Comparison of ENCODE assay signal across 1 cellular context in the genomic region with DNA sequence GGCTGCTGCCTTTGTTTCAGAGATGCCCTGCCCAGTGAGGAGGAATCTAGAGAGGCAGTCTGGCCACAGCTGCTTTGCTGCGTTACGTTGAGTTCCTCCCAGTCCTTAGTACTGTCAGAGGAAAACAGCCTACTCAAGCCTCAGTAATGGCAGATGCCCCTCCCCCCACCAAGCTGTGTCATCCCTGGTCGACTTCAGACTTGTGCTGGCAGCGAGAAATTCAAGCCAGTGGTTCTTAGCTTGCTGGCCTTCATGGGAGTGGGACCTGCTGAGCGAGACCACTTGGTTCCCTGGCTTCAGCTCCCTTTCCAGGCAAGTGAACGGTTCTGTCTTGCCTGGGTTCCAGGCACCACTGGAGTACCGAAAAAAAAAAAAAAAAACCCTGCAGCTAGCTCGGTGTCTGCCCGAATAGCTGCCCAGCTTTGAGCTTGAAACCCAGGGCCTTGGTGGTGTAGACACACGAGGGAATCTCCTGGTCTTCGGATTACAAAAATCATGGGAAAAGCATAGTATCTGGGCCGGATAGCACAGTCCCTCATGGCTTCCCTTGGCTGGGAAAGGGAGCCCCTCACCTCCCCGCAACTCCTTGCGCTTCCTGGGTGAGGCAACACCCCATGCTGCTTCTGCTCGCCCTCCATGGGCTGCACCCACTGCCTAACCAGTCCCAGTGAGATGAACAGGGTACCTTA.
TF ChIP-seq lines count a peak whose summit lies in the region.

No MANE protein-coding gene starts in this region.

TF ChIP-seq in K562, 482 proteins besides CTCF, POLR2A, EP300 and RAD21 (continued from another document and continues in another):
- TF ChIP-seq TAF1 (IDR thresholded peaks at IDR 0.05; ENCODE audit: control insufficient read depth, extremely low read depth, insufficient read depth, low read length, severe bottlenecking) (peak; percentile 52), RFX5 (IDR thresholded peaks at IDR 0.05; ENCODE audit: low read depth, low read length) (no peak), RBFOX2 (IDR thresholded peaks at IDR 0.05; ENCODE audit: low read depth, low read length) (peak; percentile 69), MIER1 (IDR thresholded peaks at IDR 0.05; ENCODE audit: low read depth) (no peak), ZNF764 (CRISPR knock-in tag; IDR thresholded peaks at IDR 0.05; ENCODE audit: low read depth) (no peak), KDM2B (CRISPR knock-in tag; IDR thresholded peaks at IDR 0.05) (no peak), RCOR1 (IDR thresholded peaks at IDR 0.05; ENCODE audit: borderline replicate concordance in 1 of 2, low read depth in 2 of 2, low read length in 2 of 2) (peak in 1 of 2 experiments; percentile 53; a peak in 1 of 4 replicates), ZNF696 (CRISPR knock-in tag; conservative IDR thresholded peaks at IDR 0.05) (no peak), ESRRB (CRISPR knock-in tag; IDR thresholded peaks at IDR 0.05; ENCODE audit: borderline replicate concordance) (no peak), TGIF2 (CRISPR knock-in tag; IDR thresholded peaks at IDR 0.05) (no peak), ZBTB8A (IDR thresholded peaks at IDR 0.05; ENCODE audit: partially characterized antibody) (no peak), ZNF444 (CRISPR knock-in tag; IDR thresholded peaks at IDR 0.05) (no peak), HMGN3 (IDR thresholded peaks at IDR 0.05; ENCODE audit: borderline replicate concordance, extremely low read depth, insufficient read length, low read depth, low read length) (no peak), ZNF780A (CRISPR knock-in tag; IDR thresholded peaks at IDR 0.05) (no peak), CREB1 (IDR thresholded peaks at IDR 0.05) (peak; percentile 77), CREB1 (CRISPR knock-in tag; IDR thresholded peaks at IDR 0.05) (peak; percentile 35; the same call in 1 of the 2 replicates), JUND (IDR thresholded peaks at IDR 0.05; ENCODE audit: borderline replicate concordance, low read depth, low read length) (peak; percentile 69), JUND (tag; IDR thresholded peaks at IDR 0.05; ENCODE audit: borderline replicate concordance, low read depth, low read length) (peak; percentile 57; the same call in 1 of the 3 replicates), POLR2AphosphoS5 (IDR thresholded peaks at IDR 0.05; ENCODE audit: control insufficient read depth, insufficient read depth, low read depth, low read length) (peak; percentile 63; the same call in 1 of the 2 replicates), MYNN (IDR thresholded peaks at IDR 0.05) (peak; percentile 71), MYNN (CRISPR knock-in tag; IDR thresholded peaks at IDR 0.05) (no peak), ZFP30 (CRISPR knock-in tag; IDR thresholded peaks at IDR 0.05; ENCODE audit: borderline replicate concordance) (no peak), ZBTB7A (IDR thresholded peaks at IDR 0.05; ENCODE audit: borderline replicate concordance, control insufficient read depth, low read depth, low read length) (peak; percentile 53; the same call in 1 of the 2 replicates), SMARCB1 (IDR thresholded peaks at IDR 0.05; ENCODE audit: insufficient read length, low read depth) (no peak), HDGF (IDR thresholded peaks at IDR 0.05) (no peak), POLR2H (tag; IDR thresholded peaks at IDR 0.05; ENCODE audit: low read depth) (no peak; the same call in 1 of the 2 replicates), ZKSCAN1 (IDR thresholded peaks at IDR 0.05; ENCODE audit: low read depth, low read length) (no peak; the same call in 1 of the 2 replicates), JUNB (CRISPR knock-in tag; conservative IDR thresholded peaks at IDR 0.05) (no peak), RBM34 (IDR thresholded peaks at IDR 0.05; ENCODE audit: borderline replicate concordance, insufficient read depth, low read length) (no peak), CHCHD3 (CRISPR knock-in tag; IDR thresholded peaks at IDR 0.05) (no peak), CBX2 (IDR thresholded peaks at IDR 0.05; ENCODE audit: insufficient read depth, low read length, poor library complexity, severe bottlenecking) (no peak), ZNF551 (CRISPR knock-in tag; IDR thresholded peaks at IDR 0.05) (no peak), MTA3 (IDR thresholded peaks at IDR 0.05; ENCODE audit: borderline replicate concordance) (peak; percentile 68), FOXP1 (CRISPR knock-in tag; IDR thresholded peaks at IDR 0.05) (no peak), MCM2 (IDR thresholded peaks at IDR 0.05; ENCODE audit: low read depth) (no peak), MAZ (CRISPR knock-in tag; conservative IDR thresholded peaks at IDR 0.05 in 1 of 2, IDR thresholded peaks at IDR 0.05 in 1 of 2) (no peak; a peak in 1 of 4 replicates), ELF1 (tag; IDR thresholded peaks at IDR 0.05) (0 out of 2 replicates have a peak, but pooled peaks have one; percentile 44), RBM22 (IDR thresholded peaks at IDR 0.05; ENCODE audit: low read depth, low read length, poor library complexity, severe bottlenecking) (no peak), ZNF224 (CRISPR knock-in tag; IDR thresholded peaks at IDR 0.05) (no peak), POLR3A (IDR thresholded peaks at IDR 0.05; ENCODE audit: borderline replicate concordance, extremely low read depth, insufficient read depth, insufficient read length) (no peak), RBM25 (IDR thresholded peaks at IDR 0.05; ENCODE audit: low read depth, low read length, severe bottlenecking) (no peak), ZNF165 (CRISPR knock-in tag; IDR thresholded peaks at IDR 0.05; ENCODE audit: borderline replicate concordance) (no peak), TCF3 (CRISPR knock-in tag; IDR thresholded peaks at IDR 0.05) (no peak; the same call in 1 of the 2 replicates), STAT5B (CRISPR knock-in tag; IDR thresholded peaks at IDR 0.05) (no peak), HNRNPK (IDR thresholded peaks at IDR 0.05; ENCODE audit: low read depth, low read length, poor library complexity, severe bottlenecking) (no peak), SMARCA5 (IDR thresholded peaks at IDR 0.05) (no peak), HIVEP1 (CRISPR knock-in tag; IDR thresholded peaks at IDR 0.05) (0 out of 2 replicates have a peak, but pooled peaks have one; percentile 17), BRF1 (IDR thresholded peaks at IDR 0.05; ENCODE audit: borderline replicate concordance, extremely low read depth, insufficient read length) (no peak), RUNX1 (IDR thresholded peaks at IDR 0.05; ENCODE audit: low read depth) (no peak), CSDE1 (IDR thresholded peaks at IDR 0.05) (no peak), POLR2B (IDR thresholded peaks at IDR 0.05; ENCODE audit: low read depth, partially characterized antibody) (peak; percentile 72), SRSF7 (optimal IDR thresholded peaks at IDR 0.05; ENCODE audit: low read depth, low read length) (no peak), PRPF4 (IDR thresholded peaks at IDR 0.05; ENCODE audit: insufficient read depth, low read depth, low read length, poor library complexity, severe bottlenecking) (no peak), ESRRA (IDR thresholded peaks at IDR 0.05; ENCODE audit: borderline replicate concordance, low read depth) (no peak), DNMT1 (IDR thresholded peaks at IDR 0.05) (no peak), IFI16 (CRISPR knock-in tag; IDR thresholded peaks at IDR 0.05) (no peak), NFYB (IDR thresholded peaks at IDR 0.05; ENCODE audit: extremely low read depth, insufficient read length) (no peak)
- TF ChIP-seq, protein P1, sequence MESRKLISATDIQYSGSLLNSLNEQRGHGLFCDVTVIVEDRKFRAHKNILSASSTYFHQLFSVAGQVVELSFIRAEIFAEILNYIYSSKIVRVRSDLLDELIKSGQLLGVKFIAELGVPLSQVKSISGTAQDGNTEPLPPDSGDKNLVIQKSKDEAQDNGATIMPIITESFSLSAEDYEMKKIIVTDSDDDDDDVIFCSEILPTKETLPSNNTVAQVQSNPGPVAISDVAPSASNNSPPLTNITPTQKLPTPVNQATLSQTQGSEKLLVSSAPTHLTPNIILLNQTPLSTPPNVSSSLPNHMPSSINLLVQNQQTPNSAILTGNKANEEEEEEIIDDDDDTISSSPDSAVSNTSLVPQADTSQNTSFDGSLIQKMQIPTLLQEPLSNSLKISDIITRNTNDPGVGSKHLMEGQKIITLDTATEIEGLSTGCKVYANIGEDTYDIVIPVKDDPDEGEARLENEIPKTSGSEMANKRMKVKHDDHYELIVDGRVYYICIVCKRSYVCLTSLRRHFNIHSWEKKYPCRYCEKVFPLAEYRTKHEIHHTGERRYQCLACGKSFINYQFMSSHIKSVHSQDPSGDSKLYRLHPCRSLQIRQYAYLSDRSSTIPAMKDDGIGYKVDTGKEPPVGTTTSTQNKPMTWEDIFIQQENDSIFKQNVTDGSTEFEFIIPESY (CRISPR knock-in tag; IDR thresholded peaks at IDR 0.05), result 0 out of 2 replicates have a peak, but pooled peaks have one; percentile 17
- TF ChIP-seq, protein P2, sequence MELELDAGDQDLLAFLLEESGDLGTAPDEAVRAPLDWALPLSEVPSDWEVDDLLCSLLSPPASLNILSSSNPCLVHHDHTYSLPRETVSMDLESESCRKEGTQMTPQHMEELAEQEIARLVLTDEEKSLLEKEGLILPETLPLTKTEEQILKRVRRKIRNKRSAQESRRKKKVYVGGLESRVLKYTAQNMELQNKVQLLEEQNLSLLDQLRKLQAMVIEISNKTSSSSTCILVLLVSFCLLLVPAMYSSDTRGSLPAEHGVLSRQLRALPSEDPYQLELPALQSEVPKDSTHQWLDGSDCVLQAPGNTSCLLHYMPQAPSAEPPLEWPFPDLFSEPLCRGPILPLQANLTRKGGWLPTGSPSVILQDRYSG (tag; conservative IDR thresholded peaks at IDR 0.05; ENCODE audit: low read depth), result 0 out of 2 replicates have a peak, but pooled peaks have one; percentile 17
- TF ChIP-seq, protein P3, sequence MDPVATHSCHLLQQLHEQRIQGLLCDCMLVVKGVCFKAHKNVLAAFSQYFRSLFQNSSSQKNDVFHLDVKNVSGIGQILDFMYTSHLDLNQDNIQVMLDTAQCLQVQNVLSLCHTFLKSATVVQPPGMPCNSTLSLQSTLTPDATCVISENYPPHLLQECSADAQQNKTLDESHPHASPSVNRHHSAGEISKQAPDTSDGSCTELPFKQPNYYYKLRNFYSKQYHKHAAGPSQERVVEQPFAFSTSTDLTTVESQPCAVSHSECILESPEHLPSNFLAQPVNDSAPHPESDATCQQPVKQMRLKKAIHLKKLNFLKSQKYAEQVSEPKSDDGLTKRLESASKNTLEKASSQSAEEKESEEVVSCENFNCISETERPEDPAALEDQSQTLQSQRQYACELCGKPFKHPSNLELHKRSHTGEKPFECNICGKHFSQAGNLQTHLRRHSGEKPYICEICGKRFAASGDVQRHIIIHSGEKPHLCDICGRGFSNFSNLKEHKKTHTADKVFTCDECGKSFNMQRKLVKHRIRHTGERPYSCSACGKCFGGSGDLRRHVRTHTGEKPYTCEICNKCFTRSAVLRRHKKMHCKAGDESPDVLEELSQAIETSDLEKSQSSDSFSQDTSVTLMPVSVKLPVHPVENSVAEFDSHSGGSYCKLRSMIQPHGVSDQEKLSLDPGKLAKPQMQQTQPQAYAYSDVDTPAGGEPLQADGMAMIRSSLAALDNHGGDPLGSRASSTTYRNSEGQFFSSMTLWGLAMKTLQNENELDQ (CRISPR knock-in tag; IDR thresholded peaks at IDR 0.05; ENCODE audit: borderline replicate concordance), result no peak
- TF ChIP-seq, protein P4, sequence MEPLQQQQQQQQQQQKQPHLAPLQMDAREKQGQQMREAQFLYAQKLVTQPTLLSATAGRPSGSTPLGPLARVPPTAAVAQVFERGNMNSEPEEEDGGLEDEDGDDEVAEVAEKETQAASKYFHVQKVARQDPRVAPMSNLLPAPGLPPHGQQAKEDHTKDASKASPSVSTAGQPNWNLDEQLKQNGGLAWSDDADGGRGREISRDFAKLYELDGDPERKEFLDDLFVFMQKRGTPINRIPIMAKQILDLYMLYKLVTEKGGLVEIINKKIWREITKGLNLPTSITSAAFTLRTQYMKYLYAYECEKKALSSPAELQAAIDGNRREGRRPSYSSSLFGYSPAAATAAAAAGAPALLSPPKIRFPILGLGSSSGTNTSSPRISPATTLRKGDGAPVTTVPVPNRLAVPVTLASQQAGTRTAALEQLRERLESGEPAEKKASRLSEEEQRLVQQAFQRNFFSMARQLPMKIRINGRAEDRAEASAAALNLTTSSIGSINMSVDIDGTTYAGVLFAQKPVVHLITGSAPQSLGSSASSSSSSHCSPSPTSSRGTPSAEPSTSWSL (CRISPR knock-in tag; IDR thresholded peaks at IDR 0.05; ENCODE audit: borderline replicate concordance), result no peak
- TF ChIP-seq, protein P5, sequence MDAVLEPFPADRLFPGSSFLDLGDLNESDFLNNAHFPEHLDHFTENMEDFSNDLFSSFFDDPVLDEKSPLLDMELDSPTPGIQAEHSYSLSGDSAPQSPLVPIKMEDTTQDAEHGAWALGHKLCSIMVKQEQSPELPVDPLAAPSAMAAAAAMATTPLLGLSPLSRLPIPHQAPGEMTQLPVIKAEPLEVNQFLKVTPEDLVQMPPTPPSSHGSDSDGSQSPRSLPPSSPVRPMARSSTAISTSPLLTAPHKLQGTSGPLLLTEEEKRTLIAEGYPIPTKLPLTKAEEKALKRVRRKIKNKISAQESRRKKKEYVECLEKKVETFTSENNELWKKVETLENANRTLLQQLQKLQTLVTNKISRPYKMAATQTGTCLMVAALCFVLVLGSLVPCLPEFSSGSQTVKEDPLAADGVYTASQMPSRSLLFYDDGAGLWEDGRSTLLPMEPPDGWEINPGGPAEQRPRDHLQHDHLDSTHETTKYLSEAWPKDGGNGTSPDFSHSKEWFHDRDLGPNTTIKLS (IDR thresholded peaks at IDR 0.05; ENCODE audit: borderline replicate concordance, low read depth), result peak; percentile 37; the same call in 1 of the 2 replicates
- TF ChIP-seq, protein P6, sequence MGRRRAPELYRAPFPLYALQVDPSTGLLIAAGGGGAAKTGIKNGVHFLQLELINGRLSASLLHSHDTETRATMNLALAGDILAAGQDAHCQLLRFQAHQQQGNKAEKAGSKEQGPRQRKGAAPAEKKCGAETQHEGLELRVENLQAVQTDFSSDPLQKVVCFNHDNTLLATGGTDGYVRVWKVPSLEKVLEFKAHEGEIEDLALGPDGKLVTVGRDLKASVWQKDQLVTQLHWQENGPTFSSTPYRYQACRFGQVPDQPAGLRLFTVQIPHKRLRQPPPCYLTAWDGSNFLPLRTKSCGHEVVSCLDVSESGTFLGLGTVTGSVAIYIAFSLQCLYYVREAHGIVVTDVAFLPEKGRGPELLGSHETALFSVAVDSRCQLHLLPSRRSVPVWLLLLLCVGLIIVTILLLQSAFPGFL (CRISPR knock-in tag; IDR thresholded peaks at IDR 0.05), result no peak
- TF ChIP-seq, protein P7, sequence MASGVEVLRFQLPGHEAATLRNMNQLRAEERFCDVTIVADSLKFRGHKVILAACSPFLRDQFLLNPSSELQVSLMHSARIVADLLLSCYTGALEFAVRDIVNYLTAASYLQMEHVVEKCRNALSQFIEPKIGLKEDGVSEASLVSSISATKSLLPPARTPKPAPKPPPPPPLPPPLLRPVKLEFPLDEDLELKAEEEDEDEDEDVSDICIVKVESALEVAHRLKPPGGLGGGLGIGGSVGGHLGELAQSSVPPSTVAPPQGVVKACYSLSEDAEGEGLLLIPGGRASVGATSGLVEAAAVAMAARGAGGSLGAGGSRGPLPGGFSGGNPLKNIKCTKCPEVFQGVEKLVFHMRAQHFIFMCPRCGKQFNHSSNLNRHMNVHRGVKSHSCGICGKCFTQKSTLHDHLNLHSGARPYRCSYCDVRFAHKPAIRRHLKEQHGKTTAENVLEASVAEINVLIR (CRISPR knock-in tag; IDR thresholded peaks at IDR 0.05), result 0 out of 2 replicates have a peak, but pooled peaks have one; percentile 36
